25 cellular contexts compared by ENCODE assay signal in the genomic region with DNA sequence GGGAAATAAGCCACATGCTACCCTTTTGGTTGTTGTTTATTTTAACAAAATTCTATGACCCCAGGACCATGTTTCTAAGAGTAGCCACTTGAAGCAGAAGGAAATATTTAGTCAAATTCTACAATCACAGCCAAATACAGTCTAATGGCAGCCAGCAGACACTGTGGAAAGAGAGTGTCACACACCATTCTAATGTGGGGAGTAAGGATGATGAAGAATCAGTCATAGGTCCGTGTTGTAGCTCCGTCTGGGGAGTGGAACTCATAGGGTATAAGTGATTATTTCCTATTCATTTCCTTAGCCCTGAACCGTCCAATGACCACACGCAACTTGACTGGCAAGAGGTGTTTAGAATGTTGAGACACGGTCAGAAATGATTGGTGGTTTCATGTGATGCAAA.
"Had no signal": no experiment of that assay in that cellular context is flagged by ENCODE, and none has a peak within 500 bp of the region (broad histone marks: within the 10 kb centered on the region; RNA-seq: fewer than 3 reads in every experiment).

No MANE protein-coding gene starts in this region.

- ATAC-seq: activated T-cell treated with anti-CD3 and anti-CD28 coated beads, Interleukin-2, amount 50 U/mL, for 4 hours; esophagus mucosa; WTC11 had no signal

- DNase-seq: activated CD4-positive, alpha-beta memory T cell treated with anti-CD3 and anti-CD28 coated beads, Interleukin-2, amount 10 ng/mL, durations not matched to agents 7 days and 5 days; activated CD4-positive, alpha-beta T cell treated with anti-CD3 and anti-CD28 coated beads for 4 hours; activated CD4-positive, alpha-beta T cell treated with anti-CD3 and anti-CD28 coated beads, Interleukin-2, amount 10 ng/mL, durations not matched to agents 7 days and 5 days; activated CD4-positive, alpha-beta T cell treated with anti-CD3 and anti-CD28 coated beads, Interleukin-2, amount 50 U/mL, for 4 hours; activated CD4-positive, CD25-positive, alpha-beta regulatory T cell treated with anti-CD3 and anti-CD28 coated beads, Interleukin-2, amount 50 U/mL, for 72 hours; activated effector memory CD4-positive, alpha-beta T cell treated with anti-CD3 and anti-CD28 coated beads, Interleukin-2, amount 50 U/mL, for 16 hours; activated naive CD4-positive, alpha-beta T cell treated with anti-CD3 and anti-CD28 coated beads for 36 hours; activated naive CD8-positive, alpha-beta T cell treated with anti-CD3 and anti-CD28 coated beads, Interleukin-2, amount 10 ng/mL, durations not matched to agents 7 days and 5 days; activated T-cell treated with anti-CD3 and anti-CD28 coated beads, Interleukin-2, amount 50 U/mL, for 4 hours; amniotic stem cell; anterior cingulate cortex; dorsolateral prefrontal cortex; effector memory CD4-positive, alpha-beta T cell; endodermal cell; head of caudate nucleus; T-helper 2 cell had no signal

- H3K9me3 Mint-ChIP-seq: central memory CD8-positive, alpha-beta T cell had no signal

- H3K36me3 Mint-ChIP-seq: WTC11 had no signal

- H3K4me3 ChIP-seq: coronary artery, dorsolateral prefrontal cortex had no signal

- H3K27ac Mint-ChIP-seq: activated CD4-positive, alpha-beta memory T cell treated with anti-CD3 and anti-CD28 coated beads, Interleukin-2, amount 10 ng/mL, durations not matched to agents 7 days and 5 days; activated CD4-positive, alpha-beta T cell treated with anti-CD3 and anti-CD28 coated beads, Interleukin-2, amount 10 ng/mL, durations not matched to agents 7 days and 5 days; activated naive CD4-positive, alpha-beta T cell treated with anti-CD3 and anti-CD28 coated beads for 36 hours; activated naive CD4-positive, alpha-beta T cell treated with anti-CD3 and anti-CD28 coated beads, Interleukin-2, amount 50 U/mL, for 24 hours; activated T-helper 2 cell treated with anti-CD3 and anti-CD28 coated beads, Interferon-gamma antibody, Interleukin-2, Interleukin-4, amounts not matched to agents 10 μg/mL and 5 μg/mL and 100 μg/mL, durations not matched to agents 14 hours and 24 hours and 36 hours; dendritic cell treated with granulocyte-macrophage colony-stimulating factor and Interleukin-4, amounts not matched to agents 40 ng/mL and 50 ng/mL, for 4 days; endodermal cell; WTC11 had no signal

- H3K27ac ChIP-seq: brain microvascular endothelial cell, coronary artery, dorsolateral prefrontal cortex, VCaP had no signal

- H3K27me3 ChIP-seq: brain microvascular endothelial cell, dorsolateral prefrontal cortex had no signal

- H3K27me3 Mint-ChIP-seq: activated naive CD4-positive, alpha-beta T cell treated with anti-CD3 and anti-CD28 coated beads, Interleukin-2, amount 50 U/mL, for 24 hours had no signal

- H3K4me1 Mint-ChIP-seq: central memory CD8-positive, alpha-beta T cell had no signal

- H3K4me3 Mint-ChIP-seq: activated CD4-positive, alpha-beta memory T cell treated with anti-CD3 and anti-CD28 coated beads, Interleukin-2, amount 10 ng/mL, durations not matched to agents 7 days and 5 days; activated CD4-positive, alpha-beta T cell treated with anti-CD3 and anti-CD28 coated beads, Interleukin-2, amount 10 ng/mL, durations not matched to agents 7 days and 5 days; activated naive CD4-positive, alpha-beta T cell treated with anti-CD3 and anti-CD28 coated beads for 36 hours; activated naive CD4-positive, alpha-beta T cell treated with anti-CD3 and anti-CD28 coated beads, Interleukin-2, amount 50 U/mL, for 24 hours; activated naive CD8-positive, alpha-beta T cell treated with anti-CD3 and anti-CD28 coated beads, Interleukin-2, amount 10 ng/mL, durations not matched to agents 7 days and 5 days; activated T-cell treated with anti-CD3 and anti-CD28 coated beads, Interleukin-2, amount 50 U/mL, for 4 hours; central memory CD8-positive, alpha-beta T cell; dendritic cell treated with granulocyte-macrophage colony-stimulating factor and Interleukin-4, amounts not matched to agents 40 ng/mL and 50 ng/mL, for 4 days; endodermal cell; WTC11 had no signal

- H3K36me3 ChIP-seq: brain microvascular endothelial cell had no signal
